In the genomic region with DNA sequence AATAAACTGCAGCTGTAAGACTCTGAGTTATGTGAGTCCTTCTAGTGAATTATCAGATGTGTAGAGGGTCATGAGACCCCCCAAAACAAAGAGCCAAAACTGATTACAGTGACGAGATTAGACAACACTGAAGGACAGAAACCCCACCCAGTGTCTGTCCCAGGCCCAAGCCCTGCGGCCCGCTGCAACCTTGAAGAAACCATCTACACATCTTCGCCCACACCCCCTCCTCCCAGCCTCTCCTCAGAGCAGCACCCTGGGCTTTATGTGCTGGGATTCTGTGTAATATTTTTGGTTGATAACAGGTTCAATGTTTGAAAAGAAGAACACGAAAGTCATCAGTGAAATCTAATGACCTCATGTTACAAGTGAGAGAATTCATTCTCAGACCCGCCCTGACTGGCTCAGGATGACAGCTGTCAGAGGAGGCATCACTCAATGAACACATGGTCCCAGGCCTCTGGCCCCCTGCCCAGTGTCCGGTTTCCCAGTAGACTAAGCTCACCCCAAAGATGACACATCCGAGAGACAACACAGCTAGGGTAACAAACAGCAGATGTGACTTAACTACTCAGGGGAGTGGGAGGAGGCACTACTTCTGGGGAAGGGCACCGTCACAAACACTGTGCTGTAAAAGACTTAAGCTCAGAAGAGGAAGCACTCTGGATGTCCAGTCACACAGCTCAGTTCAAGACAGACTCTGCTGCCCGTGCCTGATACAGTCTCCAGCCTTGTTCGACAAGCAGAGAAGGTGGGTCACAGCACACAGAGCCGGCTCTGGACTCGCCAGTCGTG, we compare ENCODE assay signal across 10 cellular contexts. TPM values are rescaled to one million over a fixed set of nuclear protein-coding genes. Genes with fewer than 3 reads are reported as not detected.
DNase-seq lines count a peak whose midpoint lies in the region; ATAC-seq and TF ChIP-seq lines count a peak whose summit lies in the region.
"Had no signal": no experiment of that assay in that cellular context is flagged by ENCODE, and none has a peak within 500 bp of the region (broad histone marks: within the 10 kb centered on the region; RNA-seq: fewer than 3 reads in every experiment).

No MANE protein-coding gene starts in this region.

- no peaks in the 10 kb centered on the region for H3K9me3 Mint-ChIP-seq in stimulated activated naive CD8-positive, alpha-beta T cell treated with anti-CD3 and anti-CD28 coated beads, Interleukin-15, amount 100 ng/mL, for 72 hours
- no peaks in the 10 kb centered on the region for H3K9me3 Mint-ChIP-seq in activated CD4-positive, alpha-beta T cell treated with anti-CD3 and anti-CD28 coated beads, Interleukin-2, amount 10 ng/mL, durations not matched to agents 24 days and 14 days

- ATAC-seq in stimulated activated naive CD8-positive, alpha-beta T cell treated with anti-CD3 and anti-CD28 coated beads, Interleukin-15, Interleukin-2, amounts not matched to agents 100 U/mL and 50 U/mL, for 24 hours = peak; percentile 14
- ATAC-seq in stimulated activated naive CD8-positive, alpha-beta T cell treated with anti-CD3 and anti-CD28 coated beads, Interleukin-15, amount 100 ng/mL, for 72 hours = no peak
- ATAC-seq in HG02678 (IDR thresholded peaks at IDR 0.05; ENCODE audit: unreplicated experiment) (no peak), HG02623 (IDR thresholded peaks at IDR 0.05; ENCODE audit: unreplicated experiment) (no peak)

- no peak overlapping the region for H3K4me3 ChIP-seq in choroid plexus epithelial cell (ENCODE audit: low read depth, low read length)
- H3K4me3 ChIP-seq: BLaER1 treated with 17β-estradiol and CSF1 and Interleukin-3, amounts not matched to agents 10 nM and 100 nM had no signal

- no peak overlapping the region for H3K27ac Mint-ChIP-seq in stimulated activated naive CD8-positive, alpha-beta T cell treated with anti-CD3 and anti-CD28 coated beads, Interleukin-15, amount 100 ng/mL, for 72 hours
- no peak overlapping the region for H3K27ac Mint-ChIP-seq in activated CD4-positive, alpha-beta T cell treated with anti-CD3 and anti-CD28 coated beads, Interleukin-2, amount 10 ng/mL, durations not matched to agents 24 days and 14 days

- H3K36me3 Mint-ChIP-seq in activated CD4-positive, alpha-beta T cell treated with anti-CD3 and anti-CD28 coated beads, Interleukin-2, amount 10 ng/mL, durations not matched to agents 24 days and 14 days (ENCODE audit: low read depth) = no peaks in the 10 kb centered on the region

- intact Hi-C loops in activated CD4-positive, alpha-beta T cell treated with anti-CD3 and anti-CD28 coated beads, Interleukin-2, amount 10 ng/mL, durations not matched to agents 24 days and 14 days (cut with micrococcal nuclease) = no loop called here

- TF ChIP-seq CTCF in choroid plexus epithelial cell (conservative IDR thresholded peaks at IDR 0.05; ENCODE audit: low read depth, low read length) = no peak

- H3K4me3 Mint-ChIP-seq in stimulated activated naive CD8-positive, alpha-beta T cell treated with anti-CD3 and anti-CD28 coated beads, Interleukin-15, amount 100 ng/mL, for 72 hours = no peak overlapping the region
- H3K4me3 Mint-ChIP-seq in activated CD4-positive, alpha-beta T cell treated with anti-CD3 and anti-CD28 coated beads, Interleukin-2, amount 10 ng/mL, durations not matched to agents 24 days and 14 days = no peak overlapping the region

- no peaks in the 10 kb centered on the region for H3K27me3 Mint-ChIP-seq in stimulated activated naive CD8-positive, alpha-beta T cell treated with anti-CD3 and anti-CD28 coated beads, Interleukin-15, amount 100 ng/mL, for 72 hours
- no peaks in the 10 kb centered on the region for H3K27me3 Mint-ChIP-seq in activated CD4-positive, alpha-beta T cell treated with anti-CD3 and anti-CD28 coated beads, Interleukin-2, amount 10 ng/mL, durations not matched to agents 24 days and 14 days

- no peak for DNase-seq in stimulated activated naive CD8-positive, alpha-beta T cell treated with anti-CD3 and anti-CD28 coated beads, Interleukin-15, Interleukin-2, amounts not matched to agents 100 U/mL and 50 U/mL, for 24 hours
- no peak for DNase-seq in stimulated activated naive CD8-positive, alpha-beta T cell treated with anti-CD3 and anti-CD28 coated beads, Interleukin-15, amount 100 ng/mL, for 72 hours
- DNase-seq in choroid plexus epithelial cell (ENCODE audit: low read depth) (peak; percentile 69), kidney tubule cell (ENCODE audit: low spot score) (peak; percentile 36)
- DNase-seq in activated CD8-positive, alpha-beta memory T cell treated with anti-CD3 and anti-CD28 coated beads, Interleukin-2, amount 50 U/mL, for 4 hours = no peak
- DNase-seq in activated CD4-positive, alpha-beta T cell treated with anti-CD3 and anti-CD28 coated beads, Interleukin-2, amount 10 ng/mL, durations not matched to agents 24 days and 14 days = no peak
- DNase-seq: NCI-H1417 had no signal

- peaks cover 6% of the 10 kb centered on the region for H3K4me1 Mint-ChIP-seq in stimulated activated naive CD8-positive, alpha-beta T cell treated with anti-CD3 and anti-CD28 coated beads, Interleukin-15, amount 100 ng/mL, for 72 hours
- H3K4me1 Mint-ChIP-seq in activated CD4-positive, alpha-beta T cell treated with anti-CD3 and anti-CD28 coated beads, Interleukin-2, amount 10 ng/mL, durations not matched to agents 24 days and 14 days = no peaks in the 10 kb centered on the region

RNA-seq across cellular contexts. Expression of gene NIPA2, which starts 48.9 kb away (rescaled TPM):
- total RNA-seq in activated CD4-positive, alpha-beta T cell treated with anti-CD3 and anti-CD28 coated beads, Interleukin-2, amount 10 ng/mL, durations not matched to agents 24 days and 14 days = 74.3 and 79.3 TPM in 2 replicates

Comparison
In these comparisons a context has a peak if more than half of its experiments do, and no peak if none do; other contexts are left out.
1. DNase-seq: peak in choroid plexus epithelial cell (single experiment) and kidney tubule cell (single experiment); none in stimulated activated naive CD8-positive, alpha-beta T cell treated with anti-CD3 and anti-CD28 coated beads, Interleukin-15, Interleukin-2, amounts not matched to agents 100 U/mL and 50 U/mL, for 24 hours (single experiment), stimulated activated naive CD8-positive, alpha-beta T cell treated with anti-CD3 and anti-CD28 coated beads, Interleukin-15, amount 100 ng/mL, for 72 hours (0 of 2), activated CD8-positive, alpha-beta memory T cell treated with anti-CD3 and anti-CD28 coated beads, Interleukin-2, amount 50 U/mL, for 4 hours (single experiment) and activated CD4-positive, alpha-beta T cell treated with anti-CD3 and anti-CD28 coated beads, Interleukin-2, amount 10 ng/mL, durations not matched to agents 24 days and 14 days (single experiment).